9 cellular contexts compared by ENCODE assay signal in the genomic region with DNA sequence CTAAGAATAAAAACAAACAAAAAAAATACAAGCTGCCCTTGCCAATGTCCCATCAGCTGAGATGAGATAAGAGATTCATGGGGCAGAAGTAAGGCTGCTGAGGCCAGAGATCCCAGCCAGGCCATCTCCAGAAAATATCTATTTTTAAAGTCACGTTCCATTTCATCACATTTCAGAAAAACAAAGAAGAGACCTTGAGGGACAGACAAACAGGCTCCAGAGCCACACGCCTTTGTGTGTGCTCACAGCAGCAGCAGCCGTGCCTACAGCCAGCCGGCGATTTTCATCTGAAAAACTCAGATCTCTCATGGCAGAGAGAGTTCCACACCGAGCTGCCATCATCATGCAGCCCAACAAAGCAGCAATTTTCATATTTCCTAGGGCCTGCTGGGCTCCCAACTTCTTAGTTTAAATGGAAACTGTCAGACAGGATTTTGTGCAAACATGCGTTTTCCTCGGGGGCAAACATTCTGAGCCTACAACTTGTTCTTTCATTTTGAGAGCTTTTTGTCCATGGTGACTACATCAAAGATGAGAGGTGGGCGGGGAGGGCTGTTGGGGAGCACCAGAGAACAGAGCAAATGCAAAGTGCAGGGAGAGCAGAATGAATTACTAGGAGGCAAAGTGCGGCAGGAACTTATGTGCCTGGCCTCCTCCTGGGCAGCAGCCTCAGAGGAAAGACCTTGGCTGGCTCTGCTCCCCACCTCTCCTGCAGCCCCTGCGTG. TPM values are rescaled to one million over a fixed set of nuclear protein-coding genes. Genes with fewer than 3 reads are reported as not detected.
A peak's percentile ranks its signal among the peaks of the same experiment; 100 is the strongest.
DNase-seq lines count a peak whose midpoint lies in the region; ATAC-seq and TF ChIP-seq lines count a peak whose summit lies in the region.
"Had no signal": no experiment of that assay in that cellular context is flagged by ENCODE, and none has a peak within 500 bp of the region (broad histone marks: within the 10 kb centered on the region; RNA-seq: fewer than 3 reads in every experiment).

No MANE protein-coding gene starts in this region.

- H3K23ac ChIP-seq in neuronal stem cell (ENCODE audit: low read depth, low read length, poor library complexity): no peak overlapping the region

- H3K4me3 Mint-ChIP-seq in activated CD8-positive, alpha-beta T cell treated with anti-CD3 and anti-CD28 coated beads for 36 hours: no peak overlapping the region
- H3K4me3 Mint-ChIP-seq: CD4-positive, CD25-positive, alpha-beta regulatory T cell had no signal

- no peak overlapping the region for H2AFZ ChIP-seq in PC-9
- peak overlapping the region; percentile 60 for H2AFZ ChIP-seq in neuronal stem cell (ENCODE audit: low read length)

- H3K79me1 ChIP-seq in neuronal stem cell (ENCODE audit: low read depth, low read length): peaks cover 3% of the 10 kb centered on the region

- no peaks in the 10 kb centered on the region for H3K36me3 ChIP-seq in A673 (ENCODE audit: insufficient read depth, low read length, poor library complexity, severe bottlenecking)
- H3K36me3 ChIP-seq in PC-9 (ENCODE audit: low read depth): no peaks in the 10 kb centered on the region
- no peaks in the 10 kb centered on the region for H3K36me3 ChIP-seq in neuronal stem cell (replicated peaks in 1 of 2; ENCODE audit: control insufficient read depth in 2 of 2, insufficient read depth in 2 of 2, low read length in 2 of 2)
- H3K36me3 ChIP-seq in effector memory CD4-positive, alpha-beta T cell (ENCODE audit: control insufficient read depth, insufficient read depth, low read length): no peaks in the 10 kb centered on the region

- no peak overlapping the region for H4K91ac ChIP-seq in neuronal stem cell (ENCODE audit: low read depth, low read length, poor library complexity)

- no peaks in the 10 kb centered on the region for H3K9me2 ChIP-seq in PC-9 (ENCODE audit: insufficient read depth)

- POLR2A ChIA-PET in A673 (lab: Charles Lee; ENCODE audit: low non-redundant PET): no interaction called here
- POLR2A ChIA-PET in PC-9 (lab: Charles Lee; ENCODE audit: unreplicated experiment): interaction anchor here (0.7 kb wide), 1 partner anchor 14 kb away, joined by 4 read pairs; no protein-coding TSS in a partner anchor
- POLR2A ChIA-PET in activated CD8-positive, alpha-beta T cell treated with anti-CD3 and anti-CD28 coated beads for 36 hours (lab: Charles Lee): no interaction called here

- no peak overlapping the region for H2BK12ac ChIP-seq in neuronal stem cell (ENCODE audit: low read length)

- BruUV-seq in A673 (replicated peaks; lab: Mats Ljungman, UMichigan): no TSS peak
- no TSS peak for BruUV-seq in PC-9 (replicated peaks; lab: Mats Ljungman, UMichigan)

- H3K4me3 ChIP-seq in A673 (ENCODE audit: low read depth, low read length, poor library complexity, severe bottlenecking) (peak overlapping the region; percentile 21), PC-9 (no peak overlapping the region), foreskin fibroblast (ENCODE audit: low read depth in 1 of 2, low read length in 2 of 2) (peak overlapping the region; percentile 13 to 45), neuronal stem cell (ENCODE audit: low read length in 2 of 2) (peak overlapping the region in 1 of 2 donors; percentile 34)
- H3K4me3 ChIP-seq in effector memory CD4-positive, alpha-beta T cell (ENCODE audit: insufficient read depth, low read depth, low read length, poor library complexity, severe bottlenecking): no peak overlapping the region

- intact Hi-C loops in A673 (cut with micrococcal nuclease; ENCODE audit: unreplicated experiment): no loop called here
- intact Hi-C loops in PC-9 (cut with micrococcal nuclease; ENCODE audit: unreplicated experiment): loop anchor here (2.0 to 5.0 kb wide), 2 partner anchors 37 to 55 kb away; no protein-coding TSS in a partner anchor
- intact Hi-C loops in activated CD8-positive, alpha-beta T cell treated with anti-CD3 and anti-CD28 coated beads for 36 hours (cut with micrococcal nuclease): no loop called here

- DNase-seq in A673 (ENCODE audit: low spot score) (peak; percentile 31), PC-9 (no peak), foreskin fibroblast (peak in 1 of 2 donors; percentile 40), neuronal stem cell (ENCODE audit: low spot score) (no peak), GM19240 (ENCODE audit: insufficient read length, low spot score) (no peak), AG08395 (ENCODE audit: low spot score) (no peak)
- DNase-seq in effector memory CD4-positive, alpha-beta T cell: no peak
- DNase-seq in activated CD8-positive, alpha-beta T cell treated with anti-CD3 and anti-CD28 coated beads for 36 hours: no peak
- DNase-seq: CD4-positive, CD25-positive, alpha-beta regulatory T cell had no signal

- H3K9me3 ChIP-seq in A673 (ENCODE audit: low read depth, low read length, poor library complexity, severe bottlenecking): no peaks in the 10 kb centered on the region
- no peaks in the 10 kb centered on the region for H3K9me3 ChIP-seq in PC-9 (ENCODE audit: insufficient read depth, low read depth)
- no peaks in the 10 kb centered on the region for H3K9me3 ChIP-seq in neuronal stem cell (replicated peaks in 1 of 2; ENCODE audit: control insufficient read depth in 2 of 2, insufficient read depth in 1 of 2, low read depth in 1 of 2, low read length in 2 of 2)
- H3K9me3 ChIP-seq in effector memory CD4-positive, alpha-beta T cell (ENCODE audit: control insufficient read depth, low read length): no peaks in the 10 kb centered on the region

- no peak overlapping the region for H2AK5ac ChIP-seq in neuronal stem cell (ENCODE audit: low read depth, low read length)

- H3F3A ChIP-seq in PC-9 (ENCODE audit: insufficient read depth, low read depth): peaks cover 11% of the 10 kb centered on the region; the same call in 1 of the 2 replicates

- CTCF ChIA-PET in A673 (lab: Charles Lee) (no interaction called here), PC-9 (lab: Charles Lee) (interaction anchor here (0.6 kb wide), 1 partner anchor 39 kb away, joined by 4 read pairs; no protein-coding TSS in a partner anchor)
- CTCF ChIA-PET in activated CD8-positive, alpha-beta T cell treated with anti-CD3 and anti-CD28 coated beads for 36 hours (lab: Charles Lee): no interaction called here

- H3K9ac ChIP-seq in neuronal stem cell (ENCODE audit: low read depth, low read length, poor library complexity): no peak overlapping the region

- peaks cover 14% of the 10 kb centered on the region for H4K20me1 ChIP-seq in PC-9 (ENCODE audit: insufficient read depth)

- H3K4me1 ChIP-seq in A673 (ENCODE audit: insufficient read depth, low read length, poor library complexity, severe bottlenecking) (peaks cover 29% of the 10 kb centered on the region), PC-9 (replicated peaks; ENCODE audit: insufficient read depth) (peaks cover 34% of the 10 kb centered on the region), neuronal stem cell (ENCODE audit: control insufficient read depth in 2 of 2, insufficient read depth in 1 of 2, low read depth in 1 of 2, low read length in 2 of 2) (peaks cover 42 to 58% of the 10 kb centered on the region in 2 donors)
- no peaks in the 10 kb centered on the region for H3K4me1 ChIP-seq in effector memory CD4-positive, alpha-beta T cell (ENCODE audit: control insufficient read depth, insufficient read depth, low read length, poor library complexity, severe bottlenecking)

- H2BK15ac ChIP-seq in neuronal stem cell (ENCODE audit: low read length): no peak overlapping the region

- peak overlapping the region; percentile 36 for H3K18ac ChIP-seq in neuronal stem cell (ENCODE audit: low read length)

- no peak overlapping the region for H3K14ac ChIP-seq in neuronal stem cell (ENCODE audit: low read length)

- no peak for ATAC-seq in activated CD8-positive, alpha-beta T cell treated with anti-CD3 and anti-CD28 coated beads for 36 hours

- H2BK120ac ChIP-seq in neuronal stem cell (ENCODE audit: low read depth, low read length): no peak overlapping the region

- H3K4me1 Mint-ChIP-seq in activated CD8-positive, alpha-beta T cell treated with anti-CD3 and anti-CD28 coated beads for 36 hours (ENCODE audit: low read depth): no peaks in the 10 kb centered on the region

- H3K4ac ChIP-seq in neuronal stem cell (ENCODE audit: low read length): no peak overlapping the region

- H3K27me3 Mint-ChIP-seq in activated CD8-positive, alpha-beta T cell treated with anti-CD3 and anti-CD28 coated beads for 36 hours: no peaks in the 10 kb centered on the region
- H3K27me3 Mint-ChIP-seq: CD4-positive, CD25-positive, alpha-beta regulatory T cell had no signal

- H3K27ac ChIP-seq in A673 (ENCODE audit: low read depth, low read length, poor library complexity, severe bottlenecking): peak overlapping the region; percentile 61
- H3K27ac ChIP-seq in PC-9: peak overlapping the region; percentile 73; the same call in 1 of the 2 replicates
- peak overlapping the region; percentile 3 for H3K27ac ChIP-seq in neuronal stem cell (replicated peaks; ENCODE audit: low read length)
- no peak overlapping the region for H3K27ac ChIP-seq in effector memory CD4-positive, alpha-beta T cell (ENCODE audit: insufficient read depth, low read length, poor library complexity, severe bottlenecking)

- peak overlapping the region; percentile 60 for H3K4me2 ChIP-seq in PC-9
- H3K4me2 ChIP-seq in neuronal stem cell (ENCODE audit: insufficient read depth, low read length, poor library complexity, severe bottlenecking): no peak overlapping the region

- H3K27me3 ChIP-seq in A673 (replicated peaks; ENCODE audit: insufficient read depth, low read depth, low read length, poor library complexity) (no peaks in the 10 kb centered on the region), PC-9 (ENCODE audit: insufficient read depth, low read depth) (no peaks in the 10 kb centered on the region), neuronal stem cell (ENCODE audit: control insufficient read depth in 3 of 3, insufficient read depth in 3 of 3, low read depth in 1 of 3, low read length in 3 of 3) (no peaks in the 10 kb centered on the region)
- no peaks in the 10 kb centered on the region for H3K27me3 ChIP-seq in effector memory CD4-positive, alpha-beta T cell (replicated peaks; ENCODE audit: control insufficient read depth, insufficient read depth, low read length, poor library complexity, severe bottlenecking)

- no peak for TF ChIP-seq CTCF in A673 (conservative IDR thresholded peaks at IDR 0.05; ENCODE audit: low read depth, low read length)
- TF ChIP-seq CTCF in PC-9 (conservative IDR thresholded peaks at IDR 0.05): no peak
- TF ChIP-seq CTCF in foreskin fibroblast (IDR thresholded peaks at IDR 0.05; ENCODE audit: low read depth, low read length): no peak
- no peak for TF ChIP-seq CTCF in activated CD8-positive, alpha-beta T cell treated with anti-CD3 and anti-CD28 coated beads for 36 hours (IDR thresholded peaks at IDR 0.05)

- no peaks in the 10 kb centered on the region for H3K9me3 Mint-ChIP-seq in activated CD8-positive, alpha-beta T cell treated with anti-CD3 and anti-CD28 coated beads for 36 hours

- no peak overlapping the region for H4K8ac ChIP-seq in neuronal stem cell (ENCODE audit: low read depth, low read length)

- H2BK5ac ChIP-seq in neuronal stem cell (ENCODE audit: low read length): no peak overlapping the region

- no CpG with 5 or more reads among the region's 11 CpGs for WGBS in neuronal stem cell (ENCODE audit: extremely low coverage in 2 of 2, insufficient read length in 2 of 2, insufficient replicate concordance in 1 of 2), 2 donors

- H3K36me3 Mint-ChIP-seq in activated CD8-positive, alpha-beta T cell treated with anti-CD3 and anti-CD28 coated beads for 36 hours (ENCODE audit: low read depth): no peaks in the 10 kb centered on the region
- H3K36me3 Mint-ChIP-seq: CD4-positive, CD25-positive, alpha-beta regulatory T cell had no signal

- H3K79me2 ChIP-seq in PC-9 (ENCODE audit: low read depth): peaks cover 84% of the 10 kb centered on the region

- H3K27ac Mint-ChIP-seq in activated CD8-positive, alpha-beta T cell treated with anti-CD3 and anti-CD28 coated beads for 36 hours: no peak overlapping the region
- H3K27ac Mint-ChIP-seq: CD4-positive, CD25-positive, alpha-beta regulatory T cell had no signal

RNA-seq across cellular contexts. Expression of a gene that starts 38.8 kb away (rescaled TPM):
- total RNA-seq in A673 (2021): 44.0 and 47.6 TPM in 2 replicates
- 75.5 and 81.7 TPM in 2 replicates for total RNA-seq in PC-9 (2021)
- polyA plus RNA-seq in neuronal stem cell (2013, experiment 1 of 2): 35.6 TPM
- 35.2 TPM for polyA plus RNA-seq in neuronal stem cell (2013, experiment 2 of 2)
- 1 to 10 TPM; 2.7 to 4.8 TPM for total RNA-seq in activated CD8-positive, alpha-beta T cell treated with anti-CD3 and anti-CD28 coated beads for 36 hours

Comparison
In these comparisons a context has a peak if more than half of its experiments do, and no peak if none do; other contexts are left out.
1. H3K4me3 ChIP-seq: peak in A673 (single experiment) and foreskin fibroblast (2 of 2); none in PC-9 (single experiment) and effector memory CD4-positive, alpha-beta T cell (single experiment).